Comparison of ENCODE assay signal across 8 cellular contexts in genomic region chr12:3872800-3873636, GRCh38. TPM values are rescaled to one million over a fixed set of nuclear protein-coding genes. Genes with fewer than 3 reads are reported as not detected.
DNase-seq lines count a peak whose midpoint lies in the region; ATAC-seq and TF ChIP-seq lines count a peak whose summit lies in the region.

TSS of gene PARP11 (minus strand) at chr12:3873399. CDS start at chr12:3873229, 170 bp downstream.

- H3K27me3 Mint-ChIP-seq in naive thymus-derived CD8-positive, alpha-beta T cell, result no peaks in the 10 kb centered on the region

- H3K9me2 ChIP-seq in GM23248 (ENCODE audit: insufficient read depth), result no peaks in the 10 kb centered on the region

- H2AFZ ChIP-seq in DND-41 (ENCODE audit: low read depth, low read length) (peak within 1 kb of the TSS; percentile 91), GM23248 (peak within 1 kb of the TSS; percentile 95)

- H3K9me3 ChIP-seq in DND-41 (ENCODE audit: insufficient read depth, low read length, severe bottlenecking) (no peaks in the 10 kb centered on the region), GM23248 (ENCODE audit: low read depth) (no peaks in the 10 kb centered on the region)

- peak; percentile 97 for DNase-seq in DND-41
- peak; percentile 100 for DNase-seq in GM23248
- peak; percentile 87 to 88 for DNase-seq in Kasumi-1 (lab: John Stamatoyannopoulos, UW)
- DNase-seq in RPMI8226, result peak; percentile 97
- DNase-seq in activated T-helper 1 cell treated with anti-CD3 and anti-CD28 coated beads, Interleukin-2, amount 50 U/mL, for 16 hours (ENCODE audit: low read depth in 1 of 2, low spot score in 1 of 2), result peak; percentile 94 to 96
- peak; percentile 95 for DNase-seq in fibroblast of gingiva (ENCODE audit: low read depth)
- DNase-seq in naive thymus-derived CD8-positive, alpha-beta T cell, result peak; percentile 96 to 99 (median 97)
- peak; percentile 94 to 98 (median 96) for DNase-seq in stimulated activated naive CD4-positive, alpha-beta T cell (lab: John Stamatoyannopoulos, UW)

- H3K9ac ChIP-seq in DND-41 (ENCODE audit: low read depth, low read length) (peak within 1 kb of the TSS; percentile 78), GM23248 (peak within 1 kb of the TSS; percentile 91)

- H3K36me3 Mint-ChIP-seq in naive thymus-derived CD8-positive, alpha-beta T cell, result peaks cover 0 to 6% (median 0%) of the 10 kb centered on the region in 3 donors

- H3K27ac ChIP-seq in DND-41 (ENCODE audit: low read length) (peak within 1 kb of the TSS; percentile 89), GM23248 (peak within 1 kb of the TSS; percentile 86)

- H3K4me3 ChIP-seq in DND-41 (ENCODE audit: low read depth in 1 of 2, low read length in 2 of 2), result peak within 1 kb of the TSS; percentile 86 to 89
- H3K4me3 ChIP-seq in GM23248, result peak within 1 kb of the TSS; percentile 93

- no peak for TF ChIP-seq CTCF in DND-41 (IDR thresholded peaks at IDR 0.05; ENCODE audit: borderline replicate concordance, extremely low read depth, low read length, poor library complexity, severe bottlenecking)

- H3K4me1 ChIP-seq in DND-41 (ENCODE audit: insufficient read depth, low read length) (peaks cover 47% of the 10 kb centered on the region), GM23248 (ENCODE audit: insufficient read depth) (peaks cover 9% of the 10 kb centered on the region)

- H3K4me2 ChIP-seq in DND-41 (ENCODE audit: insufficient read depth, low read length) (peak within 1 kb of the TSS; percentile 82), GM23248 (ENCODE audit: unreplicated experiment) (peak within 1 kb of the TSS; percentile 90)

- H3K36me3 ChIP-seq in DND-41 (ENCODE audit: insufficient read depth, low read length), result no peaks in the 10 kb centered on the region
- H3K36me3 ChIP-seq in GM23248 (ENCODE audit: low read depth), result no peaks in the 10 kb centered on the region

- H3K9me3 Mint-ChIP-seq in naive thymus-derived CD8-positive, alpha-beta T cell, result no peaks in the 10 kb centered on the region

- POLR2A ChIA-PET in naive thymus-derived CD8-positive, alpha-beta T cell (lab: Charles Lee), result interaction anchor here (0.5 to 1.6 kb wide), 14 partner anchors 10 to 493 kb away, joined by 3 to 16 read pairs (median 4); partner anchors contain the start of gene CRACR2A

- no peaks in the 10 kb centered on the region for H4K20me1 ChIP-seq in DND-41 (ENCODE audit: insufficient read depth, low read length)
- no peaks in the 10 kb centered on the region for H4K20me1 ChIP-seq in GM23248 (ENCODE audit: insufficient read depth)

- H3K4me1 Mint-ChIP-seq in naive thymus-derived CD8-positive, alpha-beta T cell, result peaks cover 22 to 54% (median 50%) of the 10 kb centered on the region in 4 donors

- peak within 1 kb of the TSS; percentile 91 to 99 (median 96) for H3K4me3 Mint-ChIP-seq in naive thymus-derived CD8-positive, alpha-beta T cell

- H3K79me2 ChIP-seq in DND-41 (ENCODE audit: insufficient read depth, low read length) (peaks cover 48% of the 10 kb centered on the region), GM23248 (ENCODE audit: insufficient read depth) (peaks cover 42% of the 10 kb centered on the region)

- in situ Hi-C loops in GM23248 (cut with MboI), result loop anchor here (10.0 kb wide), 1 partner anchor 162 kb away; no protein-coding TSS in a partner anchor

- H3K27ac Mint-ChIP-seq in naive thymus-derived CD8-positive, alpha-beta T cell, result peak within 1 kb of the TSS; percentile 96 to 99 (median 98)

- ATAC-seq in DND-41 (ENCODE audit: insufficient read depth, low read depth), result peak; percentile 94
- ATAC-seq in naive thymus-derived CD8-positive, alpha-beta T cell, result peak; percentile 95 to 96

- no peaks in the 10 kb centered on the region for H3K27me3 ChIP-seq in DND-41 (ENCODE audit: insufficient read depth, low read length, poor library complexity)
- H3K27me3 ChIP-seq in GM23248 (replicated peaks; ENCODE audit: insufficient read depth), result no peaks in the 10 kb centered on the region

- 1 to 2% methylated on average over 44 to 55 of the region's 55 CpGs for WGBS in GM23248 (ENCODE audit: low coverage in 1 of 2, low lambda C conversion rate in 2 of 2, missing lambda C conversion rate in 2 of 2), 2 experiments

- H3F3A ChIP-seq in GM23248 (ENCODE audit: insufficient read depth), result no peaks in the 10 kb centered on the region

RNA-seq across cellular contexts. Expression of gene PARP11, which starts in this region (rescaled TPM):
- 1.0 and 2.1 TPM in 2 replicates for total RNA-seq in GM23248 (2014; rRNA removed; shearing (Covaris generic))
- polyA plus RNA-seq in GM23248 (2016; fragmentation: Nextera tagmentation; extraction: Ambion mirVana), result 6.2 and 6.3 TPM in 2 replicates
- total RNA-seq in naive thymus-derived CD8-positive, alpha-beta T cell, result 10 to 100 TPM; 30.5 to 34.2 TPM
- 1 to 10 TPM; 6.4 to 8.7 (median 7.9) TPM for polyA plus RNA-seq in naive thymus-derived CD8-positive, alpha-beta T cell

Comparison
In these comparisons a context has a peak if more than half of its experiments do, and no peak if none do; other contexts are left out.
1. Peak in every context shown above with its lines: DNase-seq, ATAC-seq, H3K4me3 ChIP-seq and H3K27ac ChIP-seq.
2. RNA of gene PARP11 (total RNA-seq): 30.5 to 34.2 TPM in naive thymus-derived CD8-positive, alpha-beta T cell; 1.0 to 2.1 TPM in GM23248; every median in the first group is over 10 times any median in the second.